In genomic region chr11:75369846-75370245, GRCh38 we compare ENCODE assay signal across 15 cellular contexts. TPM values are rescaled to one million over a fixed set of nuclear protein-coding genes. Genes with fewer than 3 reads are reported as not detected.
A peak's percentile ranks its signal among the peaks of the same experiment; 100 is the strongest.
DNase-seq lines count a peak whose midpoint lies in the region; ATAC-seq and TF ChIP-seq lines count a peak whose summit lies in the region.
"Had no signal": no experiment of that assay in that cellular context is flagged by ENCODE, and none has a peak within 500 bp of the region (broad histone marks: within the 10 kb centered on the region; RNA-seq: fewer than 3 reads in every experiment).

No MANE protein-coding gene starts in this region.

- peak; percentile 32 for ATAC-seq in stimulated activated naive CD8-positive, alpha-beta T cell treated with anti-CD3 and anti-CD28 coated beads, Interleukin-15, Interleukin-2, amounts not matched to agents 100 U/mL and 50 U/mL, for 24 hours
- no peak for ATAC-seq in GM19467 (IDR thresholded peaks at IDR 0.05; ENCODE audit: unreplicated experiment)
- no peak for ATAC-seq in GM19455 (IDR thresholded peaks at IDR 0.05; ENCODE audit: unreplicated experiment)
- ATAC-seq: A549; body of pancreas; effector memory CD8-positive, alpha-beta T cell; gastrocnemius medialis had no signal

- H3K4me1 Mint-ChIP-seq in activated CD4-positive, alpha-beta T cell treated with anti-CD3 and anti-CD28 coated beads, Interleukin-2, amount 10 ng/mL, durations not matched to agents 24 days and 14 days: peaks cover 15% of the 10 kb centered on the region
- peaks cover 11% of the 10 kb centered on the region for H3K4me1 Mint-ChIP-seq in endothelial cell (ENCODE audit: unreplicated experiment)

- peaks cover 3% of the 10 kb centered on the region for H3K36me3 Mint-ChIP-seq in activated CD4-positive, alpha-beta T cell treated with anti-CD3 and anti-CD28 coated beads, Interleukin-2, amount 10 ng/mL, durations not matched to agents 24 days and 14 days (ENCODE audit: low read depth)
- peaks cover 4% of the 10 kb centered on the region for H3K36me3 Mint-ChIP-seq in endothelial cell (ENCODE audit: low read depth, unreplicated experiment)

- intact Hi-C loops in activated CD4-positive, alpha-beta T cell treated with anti-CD3 and anti-CD28 coated beads, Interleukin-2, amount 10 ng/mL, durations not matched to agents 24 days and 14 days (cut with micrococcal nuclease): no loop called here

- H3K4me3 Mint-ChIP-seq in activated CD4-positive, alpha-beta T cell treated with anti-CD3 and anti-CD28 coated beads, Interleukin-2, amount 10 ng/mL, durations not matched to agents 24 days and 14 days: peak overlapping the region; percentile 45
- H3K4me3 Mint-ChIP-seq in endothelial cell (ENCODE audit: unreplicated experiment): peak overlapping the region; percentile 12
- H3K4me3 Mint-ChIP-seq: effector memory CD8-positive, alpha-beta T cell; nephron progenitor cell had no signal

- H3K27ac Mint-ChIP-seq in activated CD4-positive, alpha-beta T cell treated with anti-CD3 and anti-CD28 coated beads, Interleukin-2, amount 10 ng/mL, durations not matched to agents 24 days and 14 days: no peak overlapping the region
- H3K27ac Mint-ChIP-seq in endothelial cell (ENCODE audit: unreplicated experiment): peak overlapping the region; percentile 74
- H3K27ac Mint-ChIP-seq: effector memory CD8-positive, alpha-beta T cell; nephron progenitor cell had no signal

- peaks cover 2% of the 10 kb centered on the region for H3K27me3 Mint-ChIP-seq in activated CD4-positive, alpha-beta T cell treated with anti-CD3 and anti-CD28 coated beads, Interleukin-2, amount 10 ng/mL, durations not matched to agents 24 days and 14 days
- H3K27me3 Mint-ChIP-seq in endothelial cell (ENCODE audit: unreplicated experiment): peaks cover 5% of the 10 kb centered on the region
- H3K27me3 Mint-ChIP-seq: effector memory CD8-positive, alpha-beta T cell had no signal

- no peaks in the 10 kb centered on the region for H3K9me3 Mint-ChIP-seq in activated CD4-positive, alpha-beta T cell treated with anti-CD3 and anti-CD28 coated beads, Interleukin-2, amount 10 ng/mL, durations not matched to agents 24 days and 14 days
- H3K9me3 Mint-ChIP-seq in endothelial cell (ENCODE audit: unreplicated experiment): no peaks in the 10 kb centered on the region
- H3K9me3 Mint-ChIP-seq: effector memory CD8-positive, alpha-beta T cell had no signal

- no peak for TF ChIP-seq CTCF in endothelial cell (IDR thresholded peaks at IDR 0.05; ENCODE audit: unreplicated experiment)

- no peak for DNase-seq in activated CD4-positive, alpha-beta T cell treated with anti-CD3 and anti-CD28 coated beads, Interleukin-2, amount 10 ng/mL, durations not matched to agents 24 days and 14 days
- no peak for DNase-seq in activated CD4-positive, alpha-beta T cell treated with anti-CD3 and anti-CD28 coated beads for 1 hour
- DNase-seq in NOMO-1 treated with dmso at 0.1 percent for 144 hours (lab: John Stamatoyannopoulos, UW; ENCODE audit: unreplicated experiment): peak; percentile 27
- DNase-seq in endothelial cell (ENCODE audit: low spot score): no peak
- DNase-seq in stimulated activated naive CD8-positive, alpha-beta T cell treated with anti-CD3 and anti-CD28 coated beads, Interleukin-15, Interleukin-2, amounts not matched to agents 100 U/mL and 50 U/mL, for 24 hours: no peak
- DNase-seq in NCI-H146 (lab: John Stamatoyannopoulos, UW): no peak
- DNase-seq: effector memory CD8-positive, alpha-beta T cell; NCI-H1048; NCI-H446; nephron progenitor cell had no signal

RNA-seq across cellular contexts. Expression of gene ARRB1, which starts 18.4 kb away (rescaled TPM):
- total RNA-seq in activated CD4-positive, alpha-beta T cell treated with anti-CD3 and anti-CD28 coated beads, Interleukin-2, amount 10 ng/mL, durations not matched to agents 24 days and 14 days: 22.7 and 23.8 TPM in 2 replicates
- 197 TPM for total RNA-seq in endothelial cell (ENCODE audit: unreplicated experiment)

RNA-seq across cellular contexts. Expression of gene RPS3, which starts 29.5 kb away (rescaled TPM):
- total RNA-seq in activated CD4-positive, alpha-beta T cell treated with anti-CD3 and anti-CD28 coated beads, Interleukin-2, amount 10 ng/mL, durations not matched to agents 24 days and 14 days: 3,383 and 3,385 TPM in 2 replicates
- total RNA-seq in endothelial cell (ENCODE audit: unreplicated experiment): 3,784 TPM
